1 cellular context compared by ENCODE assay signal in the genomic region with DNA sequence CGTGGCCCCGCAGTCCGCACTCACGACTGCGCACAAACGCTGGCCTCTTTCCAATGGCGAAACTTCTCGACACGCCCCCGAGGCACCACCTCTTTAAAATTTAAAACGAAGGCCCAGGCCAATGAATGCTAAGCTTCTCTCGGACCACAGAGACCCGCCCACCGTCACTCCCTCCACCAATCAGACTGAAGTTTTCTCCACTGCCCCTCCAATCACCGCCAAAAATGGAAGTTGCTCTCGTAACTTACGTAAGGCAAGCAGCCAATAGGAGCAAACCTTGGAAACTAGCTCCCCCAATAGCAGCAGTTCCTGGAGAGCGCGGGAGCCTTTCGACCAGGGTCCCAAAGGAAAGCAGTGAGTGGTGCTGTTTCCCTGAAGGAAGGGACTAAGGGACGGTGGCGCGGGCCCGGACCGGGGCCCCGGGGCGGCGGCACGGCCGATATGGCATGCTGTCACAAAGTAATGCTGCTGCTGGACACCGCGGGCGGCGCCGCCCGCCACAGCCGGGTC.
TF ChIP-seq lines count a peak whose summit lies in the region.

A gene with protein sequence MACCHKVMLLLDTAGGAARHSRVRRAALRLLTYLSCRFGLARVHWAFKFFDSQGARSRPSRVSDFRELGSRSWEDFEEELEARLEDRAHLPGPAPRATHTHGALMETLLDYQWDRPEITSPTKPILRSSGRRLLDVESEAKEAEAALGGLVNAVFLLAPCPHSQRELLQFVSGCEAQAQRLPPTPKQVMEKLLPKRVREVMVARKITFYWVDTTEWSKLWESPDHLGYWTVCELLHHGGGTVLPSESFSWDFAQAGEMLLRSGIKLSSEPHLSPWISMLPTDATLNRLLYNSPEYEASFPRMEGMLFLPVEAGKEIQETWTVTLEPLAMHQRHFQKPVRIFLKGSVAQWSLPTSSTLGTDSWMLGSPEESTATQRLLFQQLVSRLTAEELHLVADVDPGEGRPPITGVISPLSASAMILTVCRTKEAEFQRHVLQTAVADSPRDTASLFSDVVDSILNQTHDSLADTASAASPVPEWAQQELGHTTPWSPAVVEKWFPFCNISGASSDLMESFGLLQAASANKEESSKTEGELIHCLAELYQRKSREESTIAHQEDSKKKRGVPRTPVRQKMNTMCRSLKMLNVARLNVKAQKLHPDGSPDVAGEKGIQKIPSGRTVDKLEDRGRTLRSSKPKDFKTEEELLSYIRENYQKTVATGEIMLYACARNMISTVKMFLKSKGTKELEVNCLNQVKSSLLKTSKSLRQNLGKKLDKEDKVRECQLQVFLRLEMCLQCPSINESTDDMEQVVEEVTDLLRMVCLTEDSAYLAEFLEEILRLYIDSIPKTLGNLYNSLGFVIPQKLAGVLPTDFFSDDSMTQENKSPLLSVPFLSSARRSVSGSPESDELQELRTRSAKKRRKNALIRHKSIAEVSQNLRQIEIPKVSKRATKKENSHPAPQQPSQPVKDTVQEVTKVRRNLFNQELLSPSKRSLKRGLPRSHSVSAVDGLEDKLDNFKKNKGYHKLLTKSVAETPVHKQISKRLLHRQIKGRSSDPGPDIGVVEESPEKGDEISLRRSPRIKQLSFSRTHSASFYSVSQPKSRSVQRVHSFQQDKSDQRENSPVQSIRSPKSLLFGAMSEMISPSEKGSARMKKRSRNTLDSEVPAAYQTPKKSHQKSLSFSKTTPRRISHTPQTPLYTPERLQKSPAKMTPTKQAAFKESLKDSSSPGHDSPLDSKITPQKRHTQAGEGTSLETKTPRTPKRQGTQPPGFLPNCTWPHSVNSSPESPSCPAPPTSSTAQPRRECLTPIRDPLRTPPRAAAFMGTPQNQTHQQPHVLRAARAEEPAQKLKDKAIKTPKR (N-terminal part only) (plus strand): TSS at position 324 of the 510 bp plus-strand sequence. CDS start 118 bp downstream, at position 442.

TF ChIP-seq in GM12878, 131 proteins besides CTCF, POLR2A, EP300 and RAD21 (continued from another document and continues in another):
- TF ChIP-seq, protein P1, sequence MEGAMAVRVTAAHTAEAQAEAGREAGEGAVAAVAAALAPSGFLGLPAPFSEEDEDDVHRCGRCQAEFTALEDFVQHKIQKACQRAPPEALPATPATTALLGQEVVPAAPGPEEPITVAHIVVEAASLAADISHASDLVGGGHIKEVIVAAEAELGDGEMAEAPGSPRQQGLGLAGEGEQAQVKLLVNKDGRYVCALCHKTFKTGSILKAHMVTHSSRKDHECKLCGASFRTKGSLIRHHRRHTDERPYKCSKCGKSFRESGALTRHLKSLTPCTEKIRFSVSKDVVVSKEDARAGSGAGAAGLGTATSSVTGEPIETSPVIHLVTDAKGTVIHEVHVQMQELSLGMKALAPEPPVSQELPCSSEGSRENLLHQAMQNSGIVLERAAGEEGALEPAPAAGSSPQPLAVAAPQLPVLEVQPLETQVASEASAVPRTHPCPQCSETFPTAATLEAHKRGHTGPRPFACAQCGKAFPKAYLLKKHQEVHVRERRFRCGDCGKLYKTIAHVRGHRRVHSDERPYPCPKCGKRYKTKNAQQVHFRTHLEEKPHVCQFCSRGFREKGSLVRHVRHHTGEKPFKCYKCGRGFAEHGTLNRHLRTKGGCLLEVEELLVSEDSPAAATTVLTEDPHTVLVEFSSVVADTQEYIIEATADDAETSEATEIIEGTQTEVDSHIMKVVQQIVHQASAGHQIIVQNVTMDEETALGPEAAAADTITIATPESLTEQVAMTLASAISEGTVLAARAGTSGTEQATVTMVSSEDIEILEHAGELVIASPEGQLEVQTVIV (IDR thresholded peaks at IDR 0.05; ENCODE audit: borderline replicate concordance, partially characterized antibody): peak; percentile 70
- TF ChIP-seq ZNF217 (IDR thresholded peaks at IDR 0.05): no peak
- TF ChIP-seq SKIL (IDR thresholded peaks at IDR 0.05; ENCODE audit: low read depth, poor library complexity, severe bottlenecking): peak; percentile 75
- TF ChIP-seq, protein P2, sequence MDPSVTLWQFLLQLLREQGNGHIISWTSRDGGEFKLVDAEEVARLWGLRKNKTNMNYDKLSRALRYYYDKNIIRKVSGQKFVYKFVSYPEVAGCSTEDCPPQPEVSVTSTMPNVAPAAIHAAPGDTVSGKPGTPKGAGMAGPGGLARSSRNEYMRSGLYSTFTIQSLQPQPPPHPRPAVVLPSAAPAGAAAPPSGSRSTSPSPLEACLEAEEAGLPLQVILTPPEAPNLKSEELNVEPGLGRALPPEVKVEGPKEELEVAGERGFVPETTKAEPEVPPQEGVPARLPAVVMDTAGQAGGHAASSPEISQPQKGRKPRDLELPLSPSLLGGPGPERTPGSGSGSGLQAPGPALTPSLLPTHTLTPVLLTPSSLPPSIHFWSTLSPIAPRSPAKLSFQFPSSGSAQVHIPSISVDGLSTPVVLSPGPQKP (IDR thresholded peaks at IDR 0.05; ENCODE audit: low read depth, low read length): no peak
- TF ChIP-seq SMAD1 (IDR thresholded peaks at IDR 0.05; ENCODE audit: low read depth, partially characterized antibody): peak; percentile 77
- no peak for TF ChIP-seq SMAD5 (IDR thresholded peaks at IDR 0.05; ENCODE audit: low read depth)
- TF ChIP-seq, protein P3, sequence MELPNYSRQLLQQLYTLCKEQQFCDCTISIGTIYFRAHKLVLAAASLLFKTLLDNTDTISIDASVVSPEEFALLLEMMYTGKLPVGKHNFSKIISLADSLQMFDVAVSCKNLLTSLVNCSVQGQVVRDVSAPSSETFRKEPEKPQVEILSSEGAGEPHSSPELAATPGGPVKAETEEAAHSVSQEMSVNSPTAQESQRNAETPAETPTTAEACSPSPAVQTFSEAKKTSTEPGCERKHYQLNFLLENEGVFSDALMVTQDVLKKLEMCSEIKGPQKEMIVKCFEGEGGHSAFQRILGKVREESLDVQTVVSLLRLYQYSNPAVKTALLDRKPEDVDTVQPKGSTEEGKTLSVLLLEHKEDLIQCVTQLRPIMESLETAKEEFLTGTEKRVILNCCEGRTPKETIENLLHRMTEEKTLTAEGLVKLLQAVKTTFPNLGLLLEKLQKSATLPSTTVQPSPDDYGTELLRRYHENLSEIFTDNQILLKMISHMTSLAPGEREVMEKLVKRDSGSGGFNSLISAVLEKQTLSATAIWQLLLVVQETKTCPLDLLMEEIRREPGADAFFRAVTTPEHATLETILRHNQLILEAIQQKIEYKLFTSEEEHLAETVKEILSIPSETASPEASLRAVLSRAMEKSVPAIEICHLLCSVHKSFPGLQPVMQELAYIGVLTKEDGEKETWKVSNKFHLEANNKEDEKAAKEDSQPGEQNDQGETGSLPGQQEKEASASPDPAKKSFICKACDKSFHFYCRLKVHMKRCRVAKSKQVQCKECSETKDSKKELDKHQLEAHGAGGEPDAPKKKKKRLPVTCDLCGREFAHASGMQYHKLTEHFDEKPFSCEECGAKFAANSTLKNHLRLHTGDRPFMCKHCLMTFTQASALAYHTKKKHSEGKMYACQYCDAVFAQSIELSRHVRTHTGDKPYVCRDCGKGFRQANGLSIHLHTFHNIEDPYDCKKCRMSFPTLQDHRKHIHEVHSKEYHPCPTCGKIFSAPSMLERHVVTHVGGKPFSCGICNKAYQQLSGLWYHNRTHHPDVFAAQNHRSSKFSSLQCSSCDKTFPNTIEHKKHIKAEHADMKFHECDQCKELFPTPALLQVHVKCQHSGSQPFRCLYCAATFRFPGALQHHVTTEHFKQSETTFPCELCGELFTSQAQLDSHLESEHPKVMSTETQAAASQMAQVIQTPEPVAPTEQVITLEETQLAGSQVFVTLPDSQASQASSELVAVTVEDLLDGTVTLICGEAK (IDR thresholded peaks at IDR 0.05; ENCODE audit: borderline replicate concordance): no peak; the same call in 1 of the 2 replicates
- TF ChIP-seq POLR2AphosphoS5 (IDR thresholded peaks at IDR 0.05; ENCODE audit: low read length): peak; percentile 45; the same call in 1 of the 2 replicates
- no peak for TF ChIP-seq JUNB (IDR thresholded peaks at IDR 0.05)
- TF ChIP-seq NFYA (IDR thresholded peaks at IDR 0.05; ENCODE audit: borderline replicate concordance, low read depth, low read length): peak; percentile 80
- no peak for TF ChIP-seq ETV6 (conservative IDR thresholded peaks at IDR 0.05 in 1 of 2, IDR thresholded peaks at IDR 0.05 in 1 of 2; ENCODE audit: borderline replicate concordance in 1 of 2, low read depth in 1 of 2)
- TF ChIP-seq HDGF (IDR thresholded peaks at IDR 0.05): 0 out of 2 replicates have a peak, but pooled peaks have one; percentile 34
- TF ChIP-seq STAT1 (conservative IDR thresholded peaks at IDR 0.05): no peak
- TF ChIP-seq HDAC2 (IDR thresholded peaks at IDR 0.05): peak; percentile 75; the same call in 1 of the 2 replicates
- 0 out of 2 replicates have a peak, but pooled peaks have one; percentile 29 for TF ChIP-seq YY1 (IDR thresholded peaks at IDR 0.05; ENCODE audit: low read depth, low read length)
- no peak for TF ChIP-seq POLR2AphosphoS2 (IDR thresholded peaks at IDR 0.05; ENCODE audit: low read depth, low read length)
- no peak for TF ChIP-seq EGR1 (IDR thresholded peaks at IDR 0.05; ENCODE audit: borderline replicate concordance in 1 of 2, low read depth in 2 of 2, low read length in 2 of 2)
- no peak for TF ChIP-seq ZNF592 (IDR thresholded peaks at IDR 0.05)
- TF ChIP-seq, protein P4, sequence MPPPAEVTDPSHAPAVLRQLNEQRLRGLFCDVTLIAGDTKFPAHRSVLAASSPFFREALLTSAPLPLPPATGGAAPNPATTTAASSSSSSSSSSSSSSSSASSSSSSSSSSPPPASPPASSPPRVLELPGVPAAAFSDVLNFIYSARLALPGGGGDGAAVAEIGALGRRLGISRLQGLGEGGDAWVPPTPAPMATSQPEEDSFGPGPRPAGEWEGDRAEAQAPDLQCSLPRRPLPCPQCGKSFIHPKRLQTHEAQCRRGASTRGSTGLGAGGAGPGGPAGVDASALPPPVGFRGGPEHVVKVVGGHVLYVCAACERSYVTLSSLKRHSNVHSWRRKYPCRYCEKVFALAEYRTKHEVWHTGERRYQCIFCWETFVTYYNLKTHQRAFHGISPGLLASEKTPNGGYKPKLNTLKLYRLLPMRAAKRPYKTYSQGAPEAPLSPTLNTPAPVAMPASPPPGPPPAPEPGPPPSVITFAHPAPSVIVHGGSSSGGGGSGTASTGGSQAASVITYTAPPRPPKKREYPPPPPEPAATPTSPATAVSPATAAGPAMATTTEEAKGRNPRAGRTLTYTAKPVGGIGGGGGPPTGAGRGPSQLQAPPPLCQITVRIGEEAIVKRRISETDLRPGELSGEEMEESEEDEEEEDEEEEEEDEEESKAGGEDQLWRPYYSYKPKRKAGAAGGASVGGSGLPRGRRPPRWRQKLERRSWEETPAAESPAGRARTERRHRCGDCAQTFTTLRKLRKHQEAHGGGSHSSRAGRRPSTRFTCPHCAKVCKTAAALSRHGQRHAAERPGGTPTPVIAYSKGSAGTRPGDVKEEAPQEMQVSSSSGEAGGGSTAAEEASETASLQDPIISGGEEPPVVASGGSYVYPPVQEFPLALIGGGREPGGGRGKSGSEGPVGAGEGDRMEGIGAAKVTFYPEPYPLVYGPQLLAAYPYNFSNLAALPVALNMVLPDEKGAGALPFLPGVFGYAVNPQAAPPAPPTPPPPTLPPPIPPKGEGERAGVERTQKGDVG (CRISPR knock-in tag; IDR thresholded peaks at IDR 0.05): no peak
- no peak for TF ChIP-seq BCL11A (IDR thresholded peaks at IDR 0.05; ENCODE audit: low read depth, low read length)
- no peak for TF ChIP-seq NR2C2 (IDR thresholded peaks at IDR 0.05; ENCODE audit: borderline replicate concordance, control insufficient read depth, insufficient read length, low read depth)
- no peak for TF ChIP-seq MEF2A (IDR thresholded peaks at IDR 0.05; ENCODE audit: insufficient read depth, low read depth, low read length)
- no peak for TF ChIP-seq MTA3 (IDR thresholded peaks at IDR 0.05; ENCODE audit: borderline replicate concordance, low read length)
- TF ChIP-seq MEF2B (IDR thresholded peaks at IDR 0.05; ENCODE audit: partially characterized antibody, poor library complexity, severe bottlenecking): no peak
- no peak for TF ChIP-seq RUNX3 (IDR thresholded peaks at IDR 0.05; ENCODE audit: low read length)
- peak; percentile 99 for TF ChIP-seq SP1 (IDR thresholded peaks at IDR 0.05; ENCODE audit: low read depth, low read length)
- no peak for TF ChIP-seq NR2F1 (conservative IDR thresholded peaks at IDR 0.05)
- no peak for TF ChIP-seq SMARCA5 (IDR thresholded peaks at IDR 0.05)
- TF ChIP-seq EED (IDR thresholded peaks at IDR 0.05; ENCODE audit: low read depth): no peak
- peak; percentile 87; the same call in 1 of the 2 replicates for TF ChIP-seq CREB1 (IDR thresholded peaks at IDR 0.05; ENCODE audit: low read depth)
- TF ChIP-seq RAD51 (IDR thresholded peaks at IDR 0.05): no peak
- TF ChIP-seq POU2F2 (IDR thresholded peaks at IDR 0.05; ENCODE audit: borderline replicate concordance, low read depth, low read length): no peak
- TF ChIP-seq NFIC (IDR thresholded peaks at IDR 0.05; ENCODE audit: low read depth, low read length): no peak
